In genomic region chr15:39774688-39775267, GRCh38 we compare ENCODE assay signal across 13 cellular contexts. TPM values are rescaled to one million over a fixed set of nuclear protein-coding genes. Genes with fewer than 3 reads are reported as not detected.
DNase-seq lines count a peak whose midpoint lies in the region; ATAC-seq and TF ChIP-seq lines count a peak whose summit lies in the region.
"Had no signal": no experiment of that assay in that cellular context is flagged by ENCODE, and none has a peak within 500 bp of the region (broad histone marks: within the 10 kb centered on the region; RNA-seq: fewer than 3 reads in every experiment).

No MANE protein-coding gene starts in this region.

- H3K36me3 Mint-ChIP-seq in neural progenitor cell, result peaks cover 14% of the 10 kb centered on the region

- peak overlapping the region; percentile 66 for H3K27ac Mint-ChIP-seq in neural progenitor cell

- TF ChIP-seq POLR2A in esophagus squamous epithelium (IDR thresholded peaks at IDR 0.05), result no peak

- TF ChIP-seq CTCF in OCI-LY3 (IDR thresholded peaks at IDR 0.05; ENCODE audit: low read depth, low read length) (no peak), neural progenitor cell (IDR thresholded peaks at IDR 0.05) (no peak), esophagus squamous epithelium (IDR thresholded peaks at IDR 0.05) (no peak)

- H3K9me3 ChIP-seq in OCI-LY3 (ENCODE audit: insufficient read depth, low read length), result no peaks in the 10 kb centered on the region
- no peaks in the 10 kb centered on the region for H3K9me3 ChIP-seq in neural progenitor cell (ENCODE audit: low read depth)
- H3K9me3 ChIP-seq in esophagus squamous epithelium, result no peaks in the 10 kb centered on the region
- H3K9me3 ChIP-seq: SJSA1 had no signal

- H3K4me2 ChIP-seq in OCI-LY3 (ENCODE audit: low read length) (peak overlapping the region; percentile 58), neural progenitor cell (no peak overlapping the region)
- H3K4me2 ChIP-seq: KMS-11 had no signal

- 0 out of 2 replicates have a peak overlapping the region, but pooled peaks have one; percentile 11 for H3K27ac ChIP-seq in OCI-LY3 (ENCODE audit: low read length)
- no peak overlapping the region for H3K27ac ChIP-seq in neural progenitor cell
- no peak overlapping the region for H3K27ac ChIP-seq in esophagus squamous epithelium
- H3K27ac ChIP-seq: KMS-11, SJSA1 had no signal

- intact Hi-C loops in esophagus squamous epithelium (cut with DNase I), result no loop called here

- ATAC-seq in GM18907 (IDR thresholded peaks at IDR 0.05; ENCODE audit: unreplicated experiment) (peak; percentile 50), HG03460 (IDR thresholded peaks at IDR 0.05; ENCODE audit: unreplicated experiment) (no peak), HG03457 (IDR thresholded peaks at IDR 0.05; ENCODE audit: unreplicated experiment) (no peak), HG03095 (IDR thresholded peaks at IDR 0.05; ENCODE audit: unreplicated experiment) (no peak)

- no peaks in the 10 kb centered on the region for H3F3A ChIP-seq in neural progenitor cell (ENCODE audit: low read depth)

- H4K20me1 ChIP-seq in OCI-LY3 (ENCODE audit: insufficient read depth, low read length) (no peaks in the 10 kb centered on the region), neural progenitor cell (ENCODE audit: low read depth) (no peaks in the 10 kb centered on the region)

- no peaks in the 10 kb centered on the region for H3K79me2 ChIP-seq in OCI-LY3 (ENCODE audit: low read length)
- no peaks in the 10 kb centered on the region for H3K79me2 ChIP-seq in neural progenitor cell (ENCODE audit: low read depth)

- H3K4me3 ChIP-seq in OCI-LY3 (ENCODE audit: low read length), result peak overlapping the region; percentile 49
- H3K4me3 ChIP-seq in neural progenitor cell, result no peak overlapping the region
- no peak overlapping the region for H3K4me3 ChIP-seq in esophagus squamous epithelium
- H3K4me3 ChIP-seq: SJSA1 had no signal

- H3K9ac ChIP-seq in OCI-LY3 (ENCODE audit: low read length) (0 out of 2 replicates have a peak overlapping the region, but pooled peaks have one; percentile 24), neural progenitor cell (no peak overlapping the region)
- H3K9ac ChIP-seq: KMS-11 had no signal

- peak overlapping the region; percentile 99 for H2AFZ ChIP-seq in OCI-LY3 (ENCODE audit: low read depth, low read length)
- H2AFZ ChIP-seq in neural progenitor cell (replicated peaks), result no peak overlapping the region

- H3K4me1 ChIP-seq in OCI-LY3 (ENCODE audit: low read length) (peaks cover 23% of the 10 kb centered on the region), neural progenitor cell (peaks cover 11% of the 10 kb centered on the region), esophagus squamous epithelium (peaks cover 0 to 25% (median 4%) of the 10 kb centered on the region in 3 donors)

- DNase-seq in activated T-helper 1 cell treated with Interleukin-2 at 50 U/mL for 16 hours (ENCODE audit: low read depth), result peak; percentile 13
- no peak for DNase-seq in neural progenitor cell (ENCODE audit: low spot score)
- no peak for DNase-seq in esophagus squamous epithelium (lab: John Stamatoyannopoulos, UW)
- DNase-seq: foreskin melanocyte, NCI-H524 treated with DMSO at 0.1 percent for 48 hours, occipital lobe had no signal

- H3K27me3 ChIP-seq in OCI-LY3 (ENCODE audit: low read depth, low read length), result no peaks in the 10 kb centered on the region
- H3K27me3 ChIP-seq in neural progenitor cell, result no peaks in the 10 kb centered on the region
- H3K27me3 ChIP-seq in esophagus squamous epithelium, result no peaks in the 10 kb centered on the region
- H3K27me3 ChIP-seq: SJSA1 had no signal

- H3K36me3 ChIP-seq in OCI-LY3 (replicated peaks; ENCODE audit: low read depth, low read length) (no peaks in the 10 kb centered on the region), neural progenitor cell (no peaks in the 10 kb centered on the region), esophagus squamous epithelium (no peaks in the 10 kb centered on the region)
- H3K36me3 ChIP-seq: SJSA1 had no signal

- WGBS in esophagus squamous epithelium, 2 donors, result 80 to 93% methylated on average over 3 of the region's 3 CpGs

- H3K4me3 Mint-ChIP-seq in neural progenitor cell, result no peak overlapping the region

- H3K4me1 Mint-ChIP-seq in neural progenitor cell, result peaks cover 29% of the 10 kb centered on the region

- H3K9me3 Mint-ChIP-seq in neural progenitor cell, result no peaks in the 10 kb centered on the region

- peaks cover 5% of the 10 kb centered on the region for H3K27me3 Mint-ChIP-seq in neural progenitor cell (ENCODE audit: insufficient read depth, low read depth)

RNA-seq across cellular contexts. Expression of gene FSIP1, which starts 7.9 kb away (rescaled TPM):
- total RNA-seq in neural progenitor cell (ENCODE audit: low replicate concordance) (2.1 and 2.5 TPM in 2 replicates), esophagus squamous epithelium (under 1 TPM in 3 of 4 donors, not detected in 1; 0.38 to 0.91 (median 0.57) TPM)
